28 cellular contexts compared by ENCODE assay signal in the genomic region with DNA sequence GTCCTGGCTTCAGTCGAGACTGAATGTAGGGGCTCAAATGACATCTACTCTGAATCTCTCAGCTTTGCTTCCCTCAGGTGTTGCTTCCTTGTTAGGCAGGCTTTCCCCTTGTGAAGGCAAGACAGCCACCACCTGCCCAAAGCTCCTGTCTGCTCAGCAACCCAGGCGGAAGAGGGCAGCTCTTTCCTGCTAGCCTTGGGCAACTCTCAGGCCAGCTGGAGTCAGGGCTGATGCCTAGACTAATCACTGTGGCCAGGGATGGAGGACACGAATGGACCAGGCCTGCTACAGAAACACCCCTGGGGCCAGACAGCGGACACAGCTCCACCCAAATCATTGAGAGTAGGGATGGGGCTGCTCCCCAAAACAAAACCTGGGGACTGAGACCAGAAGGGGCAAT.
"Had no signal": no experiment of that assay in that cellular context is flagged by ENCODE, and none has a peak within 500 bp of the region (broad histone marks: within the 10 kb centered on the region; RNA-seq: fewer than 3 reads in every experiment).

No MANE protein-coding gene starts in this region.

- H3K4me1 Mint-ChIP-seq: neural crest cell; stimulated activated memory B cell treated with anti-CD40 and anti-IgM and Interleukin-4, amounts not matched to agents 10 μg/mL and 1 μg/mL and 100 μg/mL, for 72 hours had no signal

- H3K9me3 ChIP-seq: heart right ventricle, lower lobe of right lung, ovary, right atrium auricular region, right lobe of liver, tibial nerve, upper lobe of left lung had no signal

- H3K27me3 ChIP-seq: heart right ventricle, ovary, right atrium auricular region, right lobe of liver, tibial nerve, upper lobe of left lung had no signal

- H3K36me3 Mint-ChIP-seq: naive thymus-derived CD8-positive, alpha-beta T cell; stimulated activated memory B cell treated with anti-CD40 and anti-IgM and Interleukin-4, amounts not matched to agents 10 μg/mL and 1 μg/mL and 100 μg/mL, for 72 hours had no signal

- H3K4me3 Mint-ChIP-seq: naive thymus-derived CD8-positive, alpha-beta T cell; nephron; neural crest cell; stimulated activated memory B cell treated with anti-CD40 and anti-IgM and Interleukin-4, amounts not matched to agents 10 μg/mL and 1 μg/mL and 100 μg/mL, for 72 hours; stimulated activated naive CD8-positive, alpha-beta T cell treated with anti-CD3 and anti-CD28 coated beads, Interleukin-15, amount 100 ng/mL, for 72 hours had no signal

- H3K9me3 Mint-ChIP-seq: naive thymus-derived CD8-positive, alpha-beta T cell; nephron; neural crest cell; stimulated activated memory B cell treated with anti-CD40 and anti-IgM and Interleukin-4, amounts not matched to agents 10 μg/mL and 1 μg/mL and 100 μg/mL, for 72 hours; stimulated activated naive CD8-positive, alpha-beta T cell treated with anti-CD3 and anti-CD28 coated beads, Interleukin-15, amount 100 ng/mL, for 72 hours had no signal

- H3K4me3 ChIP-seq: heart right ventricle, hepatocyte, lower lobe of right lung, ovary, right atrium auricular region, right lobe of liver, smooth muscle cell, tibial nerve, upper lobe of left lung had no signal

- DNase-seq: heart right ventricle; kidney glomerular epithelial cell; left cardiac atrium; lower lobe of right lung; mammary epithelial cell; mesenchymal stem cell; naive thymus-derived CD8-positive, alpha-beta T cell; occipital lobe; ovary; right lobe of liver; stimulated activated CD4-positive, alpha-beta T cell treated with anti-CD3 and anti-CD28 coated beads, Interleukin-1b, Interleukin-23, amount 100 ng/mL, for 48 hours; stimulated activated CD4-positive, alpha-beta T cell treated with anti-CD3 and anti-CD28 coated beads, Interleukin-2, amount 100 ng/mL, for 48 hours; stimulated activated CD4-positive, alpha-beta T cell treated with anti-CD3 and anti-CD28 coated beads, Interleukin-4, amount 100 ng/mL, for 4 hours; stimulated activated CD8-positive, alpha-beta memory T cell treated with anti-CD3 and anti-CD28 coated beads, Interleukin-4, amount 100 ng/mL, for 48 hours; stimulated activated naive CD4-positive, alpha-beta T cell treated with Interleukin-2 at 50 U/mL for 16 hours; stimulated activated naive CD8-positive, alpha-beta T cell treated with anti-CD3 and anti-CD28 coated beads, Interleukin-15, amount 100 ng/mL, for 72 hours; substantia nigra; upper lobe of left lung had no signal

- H3K79me2 ChIP-seq: hepatocyte had no signal

- FAIRE-seq: keratinocyte had no signal

- H3K27me3 Mint-ChIP-seq: stimulated activated memory B cell treated with anti-CD40 and anti-IgM and Interleukin-4, amounts not matched to agents 10 μg/mL and 1 μg/mL and 100 μg/mL, for 72 hours; stimulated activated naive CD8-positive, alpha-beta T cell treated with anti-CD3 and anti-CD28 coated beads, Interleukin-15, amount 100 ng/mL, for 72 hours had no signal

- H3K4me2 ChIP-seq: hepatocyte, smooth muscle cell had no signal

- H3K4me1 ChIP-seq: lower lobe of right lung, right lobe of liver, tibial nerve, upper lobe of left lung had no signal

- ATAC-seq: heart right ventricle; left cardiac atrium; left lobe of liver; lower lobe of right lung; naive thymus-derived CD8-positive, alpha-beta T cell; right lobe of liver; stimulated activated memory B cell treated with anti-CD40 and anti-IgM and Interleukin-4, amounts not matched to agents 10 μg/mL and 1 μg/mL and 100 μg/mL, for 72 hours; stimulated activated naive CD8-positive, alpha-beta T cell treated with anti-CD3 and anti-CD28 coated beads, Interleukin-15, amount 100 ng/mL, for 72 hours had no signal

- H3K36me3 ChIP-seq: heart right ventricle, lower lobe of right lung, ovary, right atrium auricular region, right lobe of liver, tibial nerve, upper lobe of left lung had no signal

- H2AFZ ChIP-seq: hepatocyte had no signal

- H3K27ac ChIP-seq: hepatocyte, lower lobe of right lung, ovary, right atrium auricular region, right lobe of liver, tibial nerve, upper lobe of left lung had no signal

- H3K27ac Mint-ChIP-seq: naive thymus-derived CD8-positive, alpha-beta T cell; progenitor cell of endocrine pancreas; stimulated activated memory B cell treated with anti-CD40 and anti-IgM and Interleukin-4, amounts not matched to agents 10 μg/mL and 1 μg/mL and 100 μg/mL, for 72 hours had no signal
